ENCODE assay signal across 24 cellular contexts in the genomic region with DNA sequence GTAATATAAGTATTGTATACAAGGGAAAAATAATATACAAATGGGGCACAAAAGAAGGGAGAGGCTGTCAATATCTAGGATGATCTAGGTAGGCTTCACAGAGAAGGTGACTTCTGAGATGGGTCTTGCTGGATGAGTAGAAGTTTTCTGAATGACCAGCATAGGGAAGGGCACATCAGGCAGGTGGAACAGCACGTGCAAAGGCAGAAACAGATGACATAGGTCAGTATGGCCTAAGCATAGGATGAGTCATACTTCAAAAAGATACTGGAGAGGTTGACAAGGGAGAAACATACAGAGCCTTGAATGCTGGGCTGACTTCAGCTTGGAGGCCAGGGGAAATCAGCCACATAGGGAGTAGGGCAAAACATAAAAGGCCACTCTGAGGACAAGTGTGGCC. TPM values are rescaled to one million over a fixed set of nuclear protein-coding genes. Genes with fewer than 3 reads are reported as not detected.
DNase-seq lines count a peak whose midpoint lies in the region; ATAC-seq, FAIRE-seq and TF ChIP-seq lines count a peak whose summit lies in the region.
"Had no signal": no experiment of that assay in that cellular context is flagged by ENCODE, and none has a peak within 500 bp of the region (broad histone marks: within the 10 kb centered on the region; RNA-seq: fewer than 3 reads in every experiment).

No MANE protein-coding gene starts in this region.

- H2AFZ ChIP-seq in endothelial cell of umbilical vein (ENCODE audit: low read depth, low read length), result no peak overlapping the region

- intact Hi-C loops in endothelial cell of umbilical vein (cut with micrococcal nuclease), result no loop called here

- peaks cover 13 to 19% of the 10 kb centered on the region in 2 experiments for H3K27me3 ChIP-seq in endothelial cell of umbilical vein (ENCODE audit: control insufficient read depth in 2 of 2, insufficient read depth in 2 of 2, low read length in 2 of 2)
- H3K27me3 ChIP-seq: BE2C, colonic mucosa had no signal

- DNase-seq in SIG-M5 treated with dmso at 0.1 percent for 504 hours (lab: John Stamatoyannopoulos, UW; ENCODE audit: unreplicated experiment) (peak; percentile 8), SIG-M5 (lab: John Stamatoyannopoulos, UW) (no peak), SW480 (ENCODE audit: low spot score) (peak; percentile 49), endothelial cell of umbilical vein (ENCODE audit: low read depth, low spot score) (no peak), urothelium cell line (ENCODE audit: low spot score) (peak; percentile 39), left lobe of liver (ENCODE audit: low spot score) (no peak), NCI-H128 (lab: John Stamatoyannopoulos, UW; ENCODE audit: unreplicated experiment) (no peak)
- no peak for DNase-seq in activated T-cell treated with anti-CD3 and anti-CD28 coated beads, Interleukin-2, amount 50 U/mL, for 4 hours
- DNase-seq: activated CD8-positive, alpha-beta memory T cell treated with anti-CD3 and anti-CD28 coated beads for 24 hours; activated T-cell treated with anti-CD3 and anti-CD28 coated beads, Interleukin-2, amount 50 U/mL, for 48 hours; BE2C; Caco-2; colonic mucosa; NCI-H1436; NCI-H510A; occipital lobe; Right ventricle myocardium superior; stimulated activated CD4-positive, alpha-beta T cell treated with anti-CD3 and anti-CD28 coated beads, Interleukin-4, amount 100 ng/mL, for 24 hours; stimulated activated naive CD4-positive, alpha-beta T cell treated with Interleukin-2 at 50 U/mL for 16 hours; T-helper 1 cell; thyroid gland had no signal

- no peak for TF ChIP-seq POLR2A in endothelial cell of umbilical vein (IDR thresholded peaks at IDR 0.05; ENCODE audit: low read depth, low read length)

- ATAC-seq in left lobe of liver, result no peak
- ATAC-seq in activated T-cell treated with anti-CD3 and anti-CD28 coated beads, Interleukin-2, amount 50 U/mL, for 4 hours, result no peak

- FAIRE-seq in endothelial cell of umbilical vein (lab: Jason Lieb, UNC) (no peak), urothelium cell line (lab: Jason Lieb, UNC) (no peak)
- FAIRE-seq: GM12892 had no signal

- H3K9ac ChIP-seq in endothelial cell of umbilical vein (replicated peaks; ENCODE audit: extremely low read depth, insufficient read depth, low read length), result no peak overlapping the region

- H3K27ac ChIP-seq in endothelial cell of umbilical vein (ENCODE audit: insufficient read depth, low read depth, low read length), result no peak overlapping the region
- H3K27ac ChIP-seq: colonic mucosa, thyroid gland had no signal

- TF ChIP-seq CTCF in endothelial cell of umbilical vein (IDR thresholded peaks at IDR 0.05; ENCODE audit: extremely low read depth in 1 of 2, insufficient read depth in 1 of 2, low read depth in 1 of 2, low read length in 2 of 2), result no peak

- POLR2A ChIA-PET in endothelial cell of umbilical vein (lab: Charles Lee), result no interaction called here

- dilution Hi-C loops in endothelial cell of umbilical vein (cut with MboI; ENCODE audit: extremely low pct_ligation_motif_present, low sequenced_read_pairs), result no loop called here

- H3K79me2 ChIP-seq in endothelial cell of umbilical vein (ENCODE audit: control insufficient read depth, insufficient read depth, low read length), result no peaks in the 10 kb centered on the region

- no peak overlapping the region for H3K4me2 ChIP-seq in endothelial cell of umbilical vein (ENCODE audit: insufficient read depth, low read length)

- no peaks in the 10 kb centered on the region for H3K4me1 Mint-ChIP-seq in activated T-cell treated with anti-CD3 and anti-CD28 coated beads, Interleukin-2, amount 50 U/mL, for 4 hours (ENCODE audit: low read depth)

- H3K27me3 Mint-ChIP-seq in activated T-cell treated with anti-CD3 and anti-CD28 coated beads, Interleukin-2, amount 50 U/mL, for 4 hours (ENCODE audit: low read depth), result peaks cover 17% of the 10 kb centered on the region

- no peaks in the 10 kb centered on the region for H3K36me3 Mint-ChIP-seq in activated T-cell treated with anti-CD3 and anti-CD28 coated beads, Interleukin-2, amount 50 U/mL, for 4 hours (ENCODE audit: insufficient read depth)
- H3K36me3 Mint-ChIP-seq: activated naive CD4-positive, alpha-beta T cell treated with anti-CD3 and anti-CD28 coated beads, Interleukin-2, amount 50 U/mL, for 72 hours had no signal

- H3K9me1 ChIP-seq in endothelial cell of umbilical vein (replicated peaks; ENCODE audit: control insufficient read depth, extremely low read depth, insufficient read depth, low read length), result no peaks in the 10 kb centered on the region

- H3K4me1 ChIP-seq in endothelial cell of umbilical vein (ENCODE audit: control insufficient read depth, extremely low read depth, insufficient read depth, low read length), result no peaks in the 10 kb centered on the region
- H3K4me1 ChIP-seq: BE2C, thyroid gland had no signal

- H3K4me3 Mint-ChIP-seq in activated T-cell treated with anti-CD3 and anti-CD28 coated beads, Interleukin-2, amount 50 U/mL, for 4 hours, result no peak overlapping the region

- no peaks in the 10 kb centered on the region for H4K20me1 ChIP-seq in endothelial cell of umbilical vein (replicated peaks; ENCODE audit: control insufficient read depth, extremely low read depth, insufficient read depth, low read length)

- CTCF ChIA-PET in endothelial cell of umbilical vein (lab: Charles Lee), result interaction anchor here (1.3 kb wide), 1 partner anchor 61 kb away, joined by 5 read pairs; no protein-coding TSS in a partner anchor

- no peaks in the 10 kb centered on the region for H3K9me3 Mint-ChIP-seq in activated T-cell treated with anti-CD3 and anti-CD28 coated beads, Interleukin-2, amount 50 U/mL, for 4 hours
- H3K9me3 Mint-ChIP-seq: activated naive CD4-positive, alpha-beta T cell treated with anti-CD3 and anti-CD28 coated beads, Interleukin-2, amount 50 U/mL, for 72 hours had no signal

- BruUV-seq in endothelial cell of umbilical vein (replicated peaks; lab: Mats Ljungman, UMichigan), result no TSS peak

- no peaks in the 10 kb centered on the region for H3K36me3 ChIP-seq in endothelial cell of umbilical vein (ENCODE audit: control insufficient read depth in 2 of 2, extremely low read depth in 1 of 2, insufficient read depth in 2 of 2, low read length in 2 of 2)
- H3K36me3 ChIP-seq: BE2C, colonic mucosa, thyroid gland had no signal

- H3K9me3 ChIP-seq in endothelial cell of umbilical vein (replicated peaks; ENCODE audit: control insufficient read depth, insufficient read depth, low read length), result no peaks in the 10 kb centered on the region
- H3K9me3 ChIP-seq: BE2C, Caco-2, colonic mucosa, thyroid gland had no signal

- H3K4me3 ChIP-seq in endothelial cell of umbilical vein (replicated peaks in 1 of 3; ENCODE audit: insufficient read depth in 1 of 3, low read depth in 1 of 3, low read length in 3 of 3), result no peak overlapping the region
- H3K4me3 ChIP-seq: colonic mucosa, lung, thyroid gland had no signal

TF ChIP-seq in endothelial cell of umbilical vein, 7 proteins besides CTCF, POLR2A, EP300 and RAD21:
- no peak for TF ChIP-seq MYC (IDR thresholded peaks at IDR 0.05; ENCODE audit: low read depth, low read length)
- peak; percentile 47 for TF ChIP-seq JUN (IDR thresholded peaks at IDR 0.05; ENCODE audit: borderline replicate concordance, insufficient read depth, insufficient read length, low read depth)
- no peak for TF ChIP-seq POLR2AphosphoS5 (IDR thresholded peaks at IDR 0.05; ENCODE audit: insufficient read depth, low read depth, low read length)
- no peak for TF ChIP-seq EZH2 (IDR thresholded peaks at IDR 0.05; ENCODE audit: borderline replicate concordance, low read depth, low read length, severe bottlenecking)
- no peak for TF ChIP-seq FOS (IDR thresholded peaks at IDR 0.05; ENCODE audit: borderline replicate concordance, insufficient read depth, low read length)
- TF ChIP-seq GATA2 (IDR thresholded peaks at IDR 0.05; ENCODE audit: insufficient read depth, insufficient read length, low read depth, low read length), result no peak
- TF ChIP-seq, protein P1, sequence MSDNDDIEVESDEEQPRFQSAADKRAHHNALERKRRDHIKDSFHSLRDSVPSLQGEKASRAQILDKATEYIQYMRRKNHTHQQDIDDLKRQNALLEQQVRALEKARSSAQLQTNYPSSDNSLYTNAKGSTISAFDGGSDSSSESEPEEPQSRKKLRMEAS (IDR thresholded peaks at IDR 0.05; ENCODE audit: insufficient read depth, insufficient read length), result no peak

RNA-seq across cellular contexts. Expression of a gene that starts 31.9 kb away (rescaled TPM):
- total RNA-seq in endothelial cell of umbilical vein (58.3 and 59.2 TPM in 2 replicates), left lobe of liver (35.9 TPM)
- 29.4 and 29.9 TPM in 2 replicates for polyA plus RNA-seq in endothelial cell of umbilical vein
- 29.7 and 31.1 TPM in 2 replicates for polyA plus RNA-seq in endothelial cell of umbilical vein (2011; cell fraction: cytosol; rRNA removed)
- polyA plus RNA-seq in endothelial cell of umbilical vein (2011; cell fraction: nucleus; rRNA removed), result 20.5 and 25.2 TPM in 2 replicates
- 44.4 and 51.5 TPM in 2 replicates for polyA plus RNA-seq in endothelial cell of umbilical vein (2012)
- polyA minus RNA-seq in endothelial cell of umbilical vein, result 24.2 and 27.6 TPM in 2 replicates
- not detected for polyA minus RNA-seq in endothelial cell of umbilical vein (2011; cell fraction: cytosol; rRNA and poly(A)+ RNA removed)
- polyA minus RNA-seq in endothelial cell of umbilical vein (2011; cell fraction: nucleus; rRNA and poly(A)+ RNA removed), result 8.2 and 8.6 TPM in 2 replicates
- total RNA-seq in activated T-cell treated with anti-CD3 and anti-CD28 coated beads, Interleukin-2, amount 50 U/mL, for 4 hours, result under 1 TPM; 0.26 to 0.84 (median 0.33) TPM

Comparison
In these comparisons a context has a peak if more than half of its experiments do, and no peak if none do; other contexts are left out.
1. DNase-seq: peak in SIG-M5 treated with dmso at 0.1 percent for 504 hours (single experiment), SW480 (single experiment) and urothelium cell line (single experiment); none in SIG-M5 (single experiment), endothelial cell of umbilical vein (single experiment), left lobe of liver (single experiment), activated T-cell treated with anti-CD3 and anti-CD28 coated beads, Interleukin-2, amount 50 U/mL, for 4 hours (single experiment) and NCI-H128 (single experiment).
2. RNA of a gene that starts 31.9 kb away (total RNA-seq): 58.3 to 59.2 TPM in endothelial cell of umbilical vein and 35.9 TPM in left lobe of liver (single experiment); 0.26 to 0.84 TPM in activated T-cell treated with anti-CD3 and anti-CD28 coated beads, Interleukin-2, amount 50 U/mL, for 4 hours; every median in the first group is over 10 times any median in the second.